In the genomic region with DNA sequence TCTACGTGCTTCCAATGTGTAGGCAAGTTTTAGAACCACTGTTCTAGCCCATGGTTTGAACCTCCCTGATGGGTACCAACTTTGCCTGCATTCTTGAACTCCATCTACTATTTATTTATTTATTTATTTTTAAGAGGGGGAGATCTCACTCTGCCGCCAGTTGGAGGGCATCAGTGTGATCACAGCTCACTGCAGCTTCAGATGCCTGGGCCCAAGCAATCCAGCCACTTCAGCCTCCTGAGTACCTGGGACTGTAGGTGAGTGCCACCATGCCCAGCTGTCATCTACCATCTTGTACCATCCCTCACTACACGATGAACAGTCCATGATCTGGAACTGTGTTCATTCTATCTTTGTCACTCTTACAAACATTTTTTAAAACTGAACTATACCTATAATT, we compare ENCODE assay signal across 9 cellular contexts. TPM values are rescaled to one million over a fixed set of nuclear protein-coding genes. Genes with fewer than 3 reads are reported as not detected.
DNase-seq lines count a peak whose midpoint lies in the region; ATAC-seq and TF ChIP-seq lines count a peak whose summit lies in the region.
"Had no signal": no experiment of that assay in that cellular context is flagged by ENCODE, and none has a peak within 500 bp of the region (broad histone marks: within the 10 kb centered on the region; RNA-seq: fewer than 3 reads in every experiment).

No MANE protein-coding gene starts in this region.

- H3K27me3 ChIP-seq in left ventricle myocardium inferior (ENCODE audit: low read depth): no peaks in the 10 kb centered on the region
- H3K27me3 ChIP-seq in lower lobe of right lung (ENCODE audit: low read depth): no peaks in the 10 kb centered on the region
- no peaks in the 10 kb centered on the region for H3K27me3 ChIP-seq in upper lobe of left lung

- peaks cover 53% of the 10 kb centered on the region for H3K4me1 Mint-ChIP-seq in activated CD8-positive, alpha-beta memory T cell treated with anti-CD3 and anti-CD28 coated beads, Interleukin-2, amount 10 ng/mL, durations not matched to agents 7 days and 5 days

- H3K27ac ChIP-seq in left ventricle myocardium inferior (replicated peaks): peak overlapping the region; percentile 97
- H3K27ac ChIP-seq in lower lobe of right lung: peak overlapping the region; percentile 95
- peak overlapping the region; percentile 92 to 96 (median 94) for H3K27ac ChIP-seq in upper lobe of left lung

- peaks cover 6% of the 10 kb centered on the region for H3K36me3 Mint-ChIP-seq in activated CD8-positive, alpha-beta memory T cell treated with anti-CD3 and anti-CD28 coated beads, Interleukin-2, amount 10 ng/mL, durations not matched to agents 7 days and 5 days

- H3K36me3 ChIP-seq in left ventricle myocardium inferior (no peaks in the 10 kb centered on the region), lower lobe of right lung (no peaks in the 10 kb centered on the region), upper lobe of left lung (no peaks in the 10 kb centered on the region)

- WGBS in upper lobe of left lung, 2 donors: 88 to 89% methylated on average over 3 of the region's 3 CpGs

- no peak for TF ChIP-seq POLR2A in upper lobe of left lung (IDR thresholded peaks at IDR 0.05)

- TF ChIP-seq CTCF in left ventricle myocardium inferior (IDR thresholded peaks at IDR 0.05; ENCODE audit: borderline replicate concordance) (no peak), lower lobe of right lung (IDR thresholded peaks at IDR 0.05) (no peak), upper lobe of left lung (IDR thresholded peaks at IDR 0.05) (no peak)

- H3K4me1 ChIP-seq in left ventricle myocardium inferior (peaks cover 45% of the 10 kb centered on the region), lower lobe of right lung (peaks cover 31% of the 10 kb centered on the region), upper lobe of left lung (peaks cover 26 to 35% (median 29%) of the 10 kb centered on the region in 4 donors)

- H3K4me3 ChIP-seq in left ventricle myocardium inferior: peak overlapping the region; percentile 75
- peak overlapping the region; percentile 65 for H3K4me3 ChIP-seq in lower lobe of right lung
- H3K4me3 ChIP-seq in upper lobe of left lung: peak overlapping the region in 2 of 4 donors; percentile 74 to 87

- no peaks in the 10 kb centered on the region for H3K9me3 Mint-ChIP-seq in activated CD8-positive, alpha-beta memory T cell treated with anti-CD3 and anti-CD28 coated beads, Interleukin-2, amount 10 ng/mL, durations not matched to agents 7 days and 5 days (ENCODE audit: low read depth)

- CTCF ChIA-PET in activated CD8-positive, alpha-beta memory T cell treated with anti-CD3 and anti-CD28 coated beads, Interleukin-2, amount 10 ng/mL, durations not matched to agents 7 days and 5 days (lab: Charles Lee): interaction anchor here (1.1 to 7.1 kb wide), 8 partner anchors 10 to 99 kb away, joined by 3 to 71 read pairs (median 10); no protein-coding TSS in a partner anchor

- no peaks in the 10 kb centered on the region for H3K9me3 ChIP-seq in left ventricle myocardium inferior (replicated peaks)
- H3K9me3 ChIP-seq in lower lobe of right lung: no peaks in the 10 kb centered on the region
- no peaks in the 10 kb centered on the region for H3K9me3 ChIP-seq in upper lobe of left lung

- no peak for TF ChIP-seq EP300 in upper lobe of left lung (IDR thresholded peaks at IDR 0.05)

- H3K27me3 Mint-ChIP-seq in activated CD8-positive, alpha-beta memory T cell treated with anti-CD3 and anti-CD28 coated beads, Interleukin-2, amount 10 ng/mL, durations not matched to agents 7 days and 5 days: no peaks in the 10 kb centered on the region

- no peak for DNase-seq in left ventricle myocardium inferior
- no peak for DNase-seq in left cardiac atrium
- DNase-seq in activated CD8-positive, alpha-beta memory T cell treated with anti-CD3 and anti-CD28 coated beads, Interleukin-2, amount 10 ng/mL, durations not matched to agents 7 days and 5 days: peak; percentile 23
- no peak for DNase-seq in lower lobe of right lung
- DNase-seq in upper lobe of left lung: no peak
- no peak for DNase-seq in stimulated activated CD4-positive, alpha-beta T cell treated with anti-CD3 and anti-CD28 coated beads, Interleukin-2, amount 100 ng/mL, for 48 hours
- no peak for DNase-seq in mucosa of gallbladder (ENCODE audit: low spot score)
- DNase-seq in RPMI8226: no peak
- DNase-seq: left colon had no signal

- peak overlapping the region; percentile 94 for H3K27ac Mint-ChIP-seq in activated CD8-positive, alpha-beta memory T cell treated with anti-CD3 and anti-CD28 coated beads, Interleukin-2, amount 10 ng/mL, durations not matched to agents 7 days and 5 days

- intact Hi-C loops in left ventricle myocardium inferior (cut with micrococcal nuclease): no loop called here
- intact Hi-C loops in left cardiac atrium (cut with DNase I): no loop called here
- intact Hi-C loops in lower lobe of right lung (cut with DNase I): loop anchor here (10.0 kb wide), 1 partner anchor 47 kb away; no protein-coding TSS in a partner anchor

- H3K4me3 Mint-ChIP-seq in activated CD8-positive, alpha-beta memory T cell treated with anti-CD3 and anti-CD28 coated beads, Interleukin-2, amount 10 ng/mL, durations not matched to agents 7 days and 5 days: peak overlapping the region; percentile 85

- ATAC-seq in left cardiac atrium (no peak), lower lobe of right lung (no peak), upper lobe of left lung (ENCODE audit: low FRiP score in 2 of 2) (no peak)
- no peak for ATAC-seq in activated CD8-positive, alpha-beta memory T cell treated with anti-CD3 and anti-CD28 coated beads, Interleukin-2, amount 10 ng/mL, durations not matched to agents 7 days and 5 days
- ATAC-seq: left colon had no signal

RNA-seq across cellular contexts. Expression of gene HLA-F, which starts 28.2 kb away (rescaled TPM):
- total RNA-seq in left ventricle myocardium inferior (29.4 TPM), left cardiac atrium (10 to 100 TPM; 41.8 to 51.6 TPM), lower lobe of right lung (176 TPM), upper lobe of left lung (100 to 1,000 TPM; 163 to 418 (median 191) TPM), mucosa of gallbladder (87.3 TPM)
- total RNA-seq in activated CD8-positive, alpha-beta memory T cell treated with anti-CD3 and anti-CD28 coated beads, Interleukin-2, amount 10 ng/mL, durations not matched to agents 7 days and 5 days: 100 to 1,000 TPM; 300 to 444 TPM
